16 cellular contexts compared by ENCODE assay signal in the genomic region with DNA sequence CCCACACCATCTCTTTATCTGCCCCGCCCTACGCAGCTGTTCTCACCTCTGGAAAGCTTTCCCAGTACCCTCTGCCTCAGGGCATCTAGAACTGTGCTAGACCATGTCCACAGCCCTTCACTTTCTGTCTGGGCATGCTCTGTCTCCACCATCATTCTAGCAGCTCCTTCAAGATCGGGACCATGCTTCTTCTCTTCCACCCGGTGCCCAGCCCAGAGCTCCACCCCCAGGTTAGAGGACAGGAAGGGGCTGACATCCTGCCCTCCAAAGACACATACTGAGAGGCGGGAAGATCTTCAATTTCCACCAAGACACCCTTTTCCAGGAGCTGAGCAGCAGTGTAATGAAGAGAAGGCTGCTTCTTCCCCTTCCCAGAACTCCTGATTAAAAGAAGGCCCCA. TPM values are rescaled to one million over a fixed set of nuclear protein-coding genes. Genes with fewer than 3 reads are reported as not detected.
A peak's percentile ranks its signal among the peaks of the same experiment; 100 is the strongest.
DNase-seq lines count a peak whose midpoint lies in the region; ATAC-seq and TF ChIP-seq lines count a peak whose summit lies in the region.
"Had no signal": no experiment of that assay in that cellular context is flagged by ENCODE, and none has a peak within 500 bp of the region (broad histone marks: within the 10 kb centered on the region; RNA-seq: fewer than 3 reads in every experiment).

No MANE protein-coding gene starts in this region.

- ATAC-seq in stimulated activated naive CD8-positive, alpha-beta T cell treated with anti-CD3 and anti-CD28 coated beads, Interleukin-15, amount 100 ng/mL, for 72 hours: no peak
- ATAC-seq in stimulated activated naive CD8-positive, alpha-beta T cell treated with anti-CD3 and anti-CD28 coated beads, Interleukin-15, Interleukin-2, amounts not matched to agents 100 U/mL and 50 U/mL, for 24 hours: no peak
- peak; percentile 50 for ATAC-seq in activated naive CD8-positive, alpha-beta T cell treated with anti-CD3 and anti-CD28 coated beads, Interleukin-2, amount 10 ng/mL, durations not matched to agents 7 days and 5 days (ENCODE audit: low read depth)
- ATAC-seq in upper lobe of right lung: no peak
- ATAC-seq: GM12878 had no signal

- no peaks in the 10 kb centered on the region for H3K4me1 ChIP-seq in upper lobe of right lung
- H3K4me1 ChIP-seq: Caco-2 had no signal

- TF ChIP-seq CTCF in upper lobe of right lung (IDR thresholded peaks at IDR 0.05): no peak
- TF ChIP-seq CTCF in brain microvascular endothelial cell (IDR thresholded peaks at IDR 0.05; ENCODE audit: low read depth, low read length, missing control alignments): no peak

- H3K27me3 ChIP-seq in upper lobe of right lung (no peaks in the 10 kb centered on the region), brain microvascular endothelial cell (replicated peaks) (no peaks in the 10 kb centered on the region)

- H3K27ac ChIP-seq in KOPT-K1 (ENCODE audit: low read depth, low read length, poor library complexity, severe bottlenecking) (peak overlapping the region; percentile 39), upper lobe of right lung (no peak overlapping the region), brain microvascular endothelial cell (no peak overlapping the region)

- DNase-seq in stimulated activated naive CD8-positive, alpha-beta T cell treated with anti-CD3 and anti-CD28 coated beads, Interleukin-15, amount 100 ng/mL, for 72 hours: no peak
- no peak for DNase-seq in stimulated activated naive CD8-positive, alpha-beta T cell treated with anti-CD3 and anti-CD28 coated beads, Interleukin-15, Interleukin-2, amounts not matched to agents 100 U/mL and 50 U/mL, for 24 hours
- DNase-seq in activated naive CD8-positive, alpha-beta T cell treated with anti-CD3 and anti-CD28 coated beads, Interleukin-2, amount 10 ng/mL, durations not matched to agents 7 days and 5 days: no peak
- DNase-seq in upper lobe of right lung (peak; percentile 18), DMS 273 (lab: John Stamatoyannopoulos, UW; ENCODE audit: unreplicated experiment) (no peak), NCI-H2107 (lab: John Stamatoyannopoulos, UW) (no peak), brain microvascular endothelial cell (no peak)
- DNase-seq: Caco-2, NCI-H1417 treated with DMSO at 0.1 percent for 48 hours, NCI-H2029 treated with DMSO at 0.1 percent for 48 hours, NCI-H510A treated with DMSO at 0.1 percent for 48 hours, SIG-M5 had no signal

- no peaks in the 10 kb centered on the region for H3K9me3 Mint-ChIP-seq in stimulated activated naive CD8-positive, alpha-beta T cell treated with anti-CD3 and anti-CD28 coated beads, Interleukin-15, amount 100 ng/mL, for 72 hours
- no peaks in the 10 kb centered on the region for H3K9me3 Mint-ChIP-seq in activated naive CD8-positive, alpha-beta T cell treated with anti-CD3 and anti-CD28 coated beads, Interleukin-2, amount 10 ng/mL, durations not matched to agents 7 days and 5 days

- H3K36me3 ChIP-seq in KOPT-K1 (ENCODE audit: insufficient read depth, low read length) (peaks cover 50% of the 10 kb centered on the region; the same call in 1 of the 2 replicates), upper lobe of right lung (no peaks in the 10 kb centered on the region), brain microvascular endothelial cell (replicated peaks) (no peaks in the 10 kb centered on the region)

- peak overlapping the region in 1 of 2 donors; percentile 61 for H3K4me3 Mint-ChIP-seq in stimulated activated naive CD8-positive, alpha-beta T cell treated with anti-CD3 and anti-CD28 coated beads, Interleukin-15, amount 100 ng/mL, for 72 hours
- H3K4me3 Mint-ChIP-seq in activated naive CD8-positive, alpha-beta T cell treated with anti-CD3 and anti-CD28 coated beads, Interleukin-2, amount 10 ng/mL, durations not matched to agents 7 days and 5 days: peak overlapping the region; percentile 87

- no peaks in the 10 kb centered on the region for H3K27me3 Mint-ChIP-seq in stimulated activated naive CD8-positive, alpha-beta T cell treated with anti-CD3 and anti-CD28 coated beads, Interleukin-15, amount 100 ng/mL, for 72 hours
- no peaks in the 10 kb centered on the region for H3K27me3 Mint-ChIP-seq in activated naive CD8-positive, alpha-beta T cell treated with anti-CD3 and anti-CD28 coated beads, Interleukin-2, amount 10 ng/mL, durations not matched to agents 7 days and 5 days

- intact Hi-C loops in upper lobe of right lung (cut with DNase I): no loop called here

- H3K27ac Mint-ChIP-seq in stimulated activated naive CD8-positive, alpha-beta T cell treated with anti-CD3 and anti-CD28 coated beads, Interleukin-15, amount 100 ng/mL, for 72 hours: peak overlapping the region; percentile 22 to 69
- H3K27ac Mint-ChIP-seq in activated naive CD8-positive, alpha-beta T cell treated with anti-CD3 and anti-CD28 coated beads, Interleukin-2, amount 10 ng/mL, durations not matched to agents 7 days and 5 days: peak overlapping the region; percentile 73

- in situ Hi-C loops in brain microvascular endothelial cell (cut with HindIII; ENCODE audit: low pct_ligation_motif_present, low sequenced_read_pairs): loop anchor here (10.0 kb wide), 1 partner anchor 47 kb away; the partner anchor contains the start of genes IQGAP3 and TTC24

- H3K4me1 Mint-ChIP-seq in stimulated activated naive CD8-positive, alpha-beta T cell treated with anti-CD3 and anti-CD28 coated beads, Interleukin-15, amount 100 ng/mL, for 72 hours: peaks cover 48% of the 10 kb centered on the region
- peaks cover 44% of the 10 kb centered on the region for H3K4me1 Mint-ChIP-seq in activated naive CD8-positive, alpha-beta T cell treated with anti-CD3 and anti-CD28 coated beads, Interleukin-2, amount 10 ng/mL, durations not matched to agents 7 days and 5 days

- no peak overlapping the region for H3K4me3 ChIP-seq in upper lobe of right lung
- H3K4me3 ChIP-seq in brain microvascular endothelial cell (ENCODE audit: low read depth, low read length): no peak overlapping the region
- H3K4me3 ChIP-seq: GM12878 had no signal

- no peaks in the 10 kb centered on the region for H3K9me3 ChIP-seq in KOPT-K1 (ENCODE audit: insufficient read depth, low read length, poor library complexity, severe bottlenecking)
- H3K9me3 ChIP-seq in upper lobe of right lung: no peaks in the 10 kb centered on the region
- H3K9me3 ChIP-seq: Caco-2 had no signal

- POLR2A ChIA-PET in activated naive CD8-positive, alpha-beta T cell treated with anti-CD3 and anti-CD28 coated beads, Interleukin-2, amount 10 ng/mL, durations not matched to agents 7 days and 5 days (lab: Charles Lee): interaction anchor here (0.5 to 2.4 kb wide), 9 partner anchors 20 to 224 kb away, joined by 3 to 15 read pairs (median 6); partner anchors contain the start of genes IQGAP3 and MEF2D

- peaks cover 47% of the 10 kb centered on the region for H3K36me3 Mint-ChIP-seq in activated naive CD8-positive, alpha-beta T cell treated with anti-CD3 and anti-CD28 coated beads, Interleukin-2, amount 10 ng/mL, durations not matched to agents 7 days and 5 days

RNA-seq across cellular contexts. Expression of gene MEF2D, which starts 27.7 kb away (rescaled TPM):
- 10 to 100 TPM; 52.4 to 54.4 TPM for total RNA-seq in activated naive CD8-positive, alpha-beta T cell treated with anti-CD3 and anti-CD28 coated beads, Interleukin-2, amount 10 ng/mL, durations not matched to agents 7 days and 5 days
- total RNA-seq in upper lobe of right lung: 60.8 TPM

RNA-seq across cellular contexts. Expression of gene IQGAP3, which starts 44.1 kb away (rescaled TPM):
- total RNA-seq in activated naive CD8-positive, alpha-beta T cell treated with anti-CD3 and anti-CD28 coated beads, Interleukin-2, amount 10 ng/mL, durations not matched to agents 7 days and 5 days: 10 to 100 TPM; 26.1 to 30.3 TPM
- 1.3 TPM for total RNA-seq in upper lobe of right lung

RNA-seq across cellular contexts. Expression of gene TTC24, which starts 51.3 kb away (rescaled TPM):
- total RNA-seq in activated naive CD8-positive, alpha-beta T cell treated with anti-CD3 and anti-CD28 coated beads, Interleukin-2, amount 10 ng/mL, durations not matched to agents 7 days and 5 days: 10 to 100 TPM; 22.7 to 24.1 TPM
- not detected for total RNA-seq in upper lobe of right lung
- total RNA-seq: Caco-2, G401, LHCN-M2 had no signal

Comparison
In these comparisons a context has a peak if more than half of its experiments do, and no peak if none do; other contexts are left out.
1. RNA of gene IQGAP3, which starts 44.1 kb away (total RNA-seq): 26.1 to 30.3 TPM in activated naive CD8-positive, alpha-beta T cell treated with anti-CD3 and anti-CD28 coated beads, Interleukin-2, amount 10 ng/mL, durations not matched to agents 7 days and 5 days; 1.3 TPM in upper lobe of right lung (single experiment); every median in the first group is over 10 times any median in the second.
2. RNA of gene TTC24, which starts 51.3 kb away (total RNA-seq): 22.7 to 24.1 TPM in activated naive CD8-positive, alpha-beta T cell treated with anti-CD3 and anti-CD28 coated beads, Interleukin-2, amount 10 ng/mL, durations not matched to agents 7 days and 5 days; not detected in upper lobe of right lung (single experiment); every median in the first group is over 10 times any median in the second.